ENCODE assay signal across 8 cellular contexts in the genomic region with DNA sequence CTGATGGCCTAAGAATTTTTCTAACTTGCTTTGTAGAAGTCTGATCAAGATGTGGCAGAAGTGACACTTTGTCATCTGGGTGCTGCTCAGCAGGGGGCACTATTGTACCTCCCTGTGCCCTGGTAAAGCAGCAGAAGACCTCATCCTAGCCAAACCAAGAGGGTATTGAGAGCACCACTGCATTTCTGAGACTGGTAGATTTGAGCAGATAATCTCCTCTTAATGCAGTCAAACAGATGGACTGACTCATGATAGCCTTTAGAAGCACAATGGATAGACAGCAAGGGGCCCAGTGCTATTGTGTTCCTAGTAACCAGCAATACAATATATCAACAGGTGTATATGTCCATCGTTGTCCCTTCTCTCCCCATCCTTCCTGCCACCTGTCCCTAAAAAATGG. TPM values are rescaled to one million over a fixed set of nuclear protein-coding genes. Genes with fewer than 3 reads are reported as not detected.
A peak's percentile ranks its signal among the peaks of the same experiment; 100 is the strongest.
DNase-seq lines count a peak whose midpoint lies in the region; ATAC-seq and TF ChIP-seq lines count a peak whose summit lies in the region.

No MANE protein-coding gene starts in this region.

- no peaks in the 10 kb centered on the region for H3K9me3 ChIP-seq in endodermal cell (ENCODE audit: control insufficient read depth, low read length)

- H3K9ac ChIP-seq in endodermal cell (ENCODE audit: extremely low read depth, low read length, poor library complexity, severe bottlenecking), result no peak overlapping the region

- WGBS in endodermal cell (ENCODE audit: insufficient coverage in 1 of 2, insufficient read length in 1 of 2), 2 experiments, result 78 to 82% methylated on average over 1 of the region's 1 CpG

- no peaks in the 10 kb centered on the region for H3K27me3 ChIP-seq in endodermal cell (ENCODE audit: control insufficient read depth, insufficient read depth, low read length, poor library complexity, severe bottlenecking)

- CTCF ChIA-PET in AG04449 (lab: Yijun Ruan, JAX), result no interaction called here

- no peak overlapping the region for H3K4me3 Mint-ChIP-seq in endodermal cell
- no peak overlapping the region for H3K4me3 Mint-ChIP-seq in osteocyte (ENCODE audit: unreplicated experiment)

- DNase-seq in AG04449 (ENCODE audit: low read depth, low spot score), result no peak
- peak; percentile 51 for DNase-seq in GM20000 (ENCODE audit: low spot score)
- DNase-seq in NCI-H524 (lab: John Stamatoyannopoulos, UW), result peak; percentile 81 to 96
- DNase-seq in activated CD4-positive, alpha-beta T cell treated with anti-CD3 and anti-CD28 coated beads, Interleukin-2, amount 50 U/mL, for 1 hour, result peak; percentile 65
- peak; percentile 87 for DNase-seq in endodermal cell
- DNase-seq in osteocyte (ENCODE audit: extremely low spot score, unreplicated experiment), result no peak

- H3K9me3 Mint-ChIP-seq in endodermal cell (no peaks in the 10 kb centered on the region), osteocyte (ENCODE audit: unreplicated experiment) (no peaks in the 10 kb centered on the region)

- peaks cover 35% of the 10 kb centered on the region for H3K4me1 Mint-ChIP-seq in endodermal cell
- H3K4me1 Mint-ChIP-seq in osteocyte (ENCODE audit: unreplicated experiment), result peaks cover 23% of the 10 kb centered on the region

- H3K27ac ChIP-seq in endodermal cell (ENCODE audit: low read depth, low read length), result no peak overlapping the region

- peaks cover 12% of the 10 kb centered on the region for H3K4me1 ChIP-seq in endodermal cell (ENCODE audit: control insufficient read depth, insufficient read depth, low read length)

- no peak overlapping the region for H3K4me3 ChIP-seq in AG04449 (ENCODE audit: low read depth, low read length)
- peak overlapping the region; percentile 44 for H3K4me3 ChIP-seq in endodermal cell (ENCODE audit: low read length)

- no peaks in the 10 kb centered on the region for H3K36me3 ChIP-seq in endodermal cell (ENCODE audit: control insufficient read depth, insufficient read depth, low read length)

- peak; percentile 30 for TF ChIP-seq CTCF in AG04449 (IDR thresholded peaks at IDR 0.05; ENCODE audit: insufficient read depth, low read length, missing control alignments)
- TF ChIP-seq CTCF in GM20000 (IDR thresholded peaks at IDR 0.05; ENCODE audit: extremely low read depth, missing control alignments), result peak; percentile 45
- peak; percentile 77 for TF ChIP-seq CTCF in endodermal cell (conservative IDR thresholded peaks at IDR 0.05)
- peak; percentile 30 for TF ChIP-seq CTCF in osteocyte (IDR thresholded peaks at IDR 0.05)

- peak overlapping the region; percentile 26 for H3K27ac Mint-ChIP-seq in endodermal cell
- H3K27ac Mint-ChIP-seq in osteocyte (ENCODE audit: unreplicated experiment), result no peak overlapping the region

- H3K27me3 Mint-ChIP-seq in endodermal cell (ENCODE audit: insufficient read depth) (peaks cover 3% of the 10 kb centered on the region), osteocyte (ENCODE audit: unreplicated experiment) (peaks cover 22% of the 10 kb centered on the region)

- POLR2A ChIA-PET in AG04449 (lab: Yijun Ruan, JAX), result no interaction called here

- H3K36me3 Mint-ChIP-seq in endodermal cell (ENCODE audit: low read depth) (peaks cover 5% of the 10 kb centered on the region), osteocyte (ENCODE audit: unreplicated experiment) (peaks cover 6% of the 10 kb centered on the region)

- ATAC-seq in GM19351 (IDR thresholded peaks at IDR 0.05; ENCODE audit: unreplicated experiment) (no peak), GM18873 (IDR thresholded peaks at IDR 0.05; ENCODE audit: low FRiP score, unreplicated experiment) (no peak)

RNA-seq across cellular contexts. Expression of a gene that starts 5.7 kb away (rescaled TPM):
- total RNA-seq in endodermal cell, result 100 to 1,000 TPM; 597 to 679 TPM
- polyA plus RNA-seq in endodermal cell (2013, experiment 1 of 2), result 357 TPM
- 371 TPM for polyA plus RNA-seq in endodermal cell (2013, experiment 2 of 2)
- total RNA-seq in osteocyte, result 194 TPM in 2 replicates

RNA-seq across cellular contexts. Expression of a gene that starts 20.0 kb away (rescaled TPM):
- not detected for total RNA-seq in endodermal cell
- polyA plus RNA-seq in endodermal cell (2013, experiment 1 of 2), result not detected
- not detected for polyA plus RNA-seq in endodermal cell (2013, experiment 2 of 2)
- total RNA-seq in osteocyte, result not detected in 2 replicates

RNA-seq across cellular contexts. Expression of a gene that starts 31.3 kb away (rescaled TPM):
- total RNA-seq in endodermal cell (under 1 TPM; 0.07 to 0.11 TPM), osteocyte (not detected in 2 replicates)
- not detected for polyA plus RNA-seq in endodermal cell (2013, experiment 1 of 2)
- not detected for polyA plus RNA-seq in endodermal cell (2013, experiment 2 of 2)

RNA-seq across cellular contexts. Expression of a gene that starts 34.6 kb away (rescaled TPM):
- 100 to 1,000 TPM; 198 to 224 TPM for total RNA-seq in endodermal cell
- 144 TPM for polyA plus RNA-seq in endodermal cell (2013, experiment 1 of 2)
- 132 TPM for polyA plus RNA-seq in endodermal cell (2013, experiment 2 of 2)
- total RNA-seq in osteocyte, result 224 and 236 TPM in 2 replicates

Comparison
In these comparisons a context has a peak if more than half of its experiments do, and no peak if none do; other contexts are left out.
1. DNase-seq: peak in GM20000 (single experiment), NCI-H524 (2 of 2), activated CD4-positive, alpha-beta T cell treated with anti-CD3 and anti-CD28 coated beads, Interleukin-2, amount 50 U/mL, for 1 hour (single experiment) and endodermal cell (single experiment); none in AG04449 (single experiment) and osteocyte (single experiment).
2. Peak in every context shown above with its lines, with median percentiles within 50 percentile points of each other: CTCF ChIP-seq.